ENCODE assay signal across 11 cellular contexts in genomic region chr3:184562875-184563568, GRCh38. TPM values are rescaled to one million over a fixed set of nuclear protein-coding genes. Genes with fewer than 3 reads are reported as not detected.
DNase-seq lines count a peak whose midpoint lies in the region; ATAC-seq, FAIRE-seq and TF ChIP-seq lines count a peak whose summit lies in the region.
"Had no signal": no experiment of that assay in that cellular context is flagged by ENCODE, and none has a peak within 500 bp of the region (broad histone marks: within the 10 kb centered on the region; RNA-seq: fewer than 3 reads in every experiment).

No MANE protein-coding gene starts in this region.

- no peak for FAIRE-seq in H1 (lab: Jason Lieb, UNC)
- FAIRE-seq: G401.6 had no signal

- H3K27me3 ChIP-seq in A673 (replicated peaks; ENCODE audit: insufficient read depth, low read depth, low read length, poor library complexity) (no peaks in the 10 kb centered on the region), H1 (replicated peaks in 1 of 4; ENCODE audit: control insufficient read depth in 3 of 4, extremely low read depth in 1 of 4, insufficient read depth in 3 of 4, low read length in 3 of 4) (peaks cover 69 to 94% (median 88%) of the 10 kb centered on the region in 4 experiments)
- peaks cover 0 to 9% of the 10 kb centered on the region in 2 donors for H3K27me3 ChIP-seq in naive thymus-derived CD4-positive, alpha-beta T cell (ENCODE audit: control insufficient read depth in 2 of 2, insufficient read depth in 2 of 2, low read length in 2 of 2)

- TF ChIP-seq RAD21 in H1 (IDR thresholded peaks at IDR 0.05 in 1 of 2, conservative IDR thresholded peaks at IDR 0.05 in 1 of 2; ENCODE audit: low read depth in 2 of 2, low read length in 2 of 2), result no peak

- no peaks in the 10 kb centered on the region for H3K9me3 Mint-ChIP-seq in naive thymus-derived CD4-positive, alpha-beta T cell
- no peaks in the 10 kb centered on the region for H3K9me3 Mint-ChIP-seq in activated CD8-positive, alpha-beta T cell treated with anti-CD3 and anti-CD28 coated beads, Interleukin-2, amount 10 ng/mL, durations not matched to agents 7 days and 5 days (ENCODE audit: insufficient read depth)

- CTCF ChIA-PET in A673 (lab: Charles Lee) (interaction anchor here (0.6 to 0.8 kb wide), 2 partner anchors 164 to 258 kb away, joined by 3 to 4 read pairs; no protein-coding TSS in a partner anchor), H1 (lab: Charles Lee; ENCODE audit: partially characterized antibody) (interaction anchor here (0.7 to 3.2 kb wide), 7 partner anchors 17 to 99 kb away, joined by 3 to 20 read pairs (median 3); no protein-coding TSS in a partner anchor)
- CTCF ChIA-PET in naive thymus-derived CD4-positive, alpha-beta T cell (lab: Charles Lee), result interaction anchor here (2.6 to 2.8 kb wide), 2 partner anchors 163 to 188 kb away, joined by 8 to 24 read pairs; no protein-coding TSS in a partner anchor
- CTCF ChIA-PET in activated CD8-positive, alpha-beta T cell treated with anti-CD3 and anti-CD28 coated beads, Interleukin-2, amount 10 ng/mL, durations not matched to agents 7 days and 5 days (lab: Charles Lee), result interaction anchor here (2.5 kb wide), 1 partner anchor 191 kb away, joined by 12 read pairs; no protein-coding TSS in a partner anchor

- H3K4me1 ChIP-seq in A673 (ENCODE audit: insufficient read depth, low read length, poor library complexity, severe bottlenecking), result peaks cover 25% of the 10 kb centered on the region
- peaks cover 17 to 47% (median 43%) of the 10 kb centered on the region in 4 experiments for H3K4me1 ChIP-seq in H1 (replicated peaks in 1 of 4; ENCODE audit: control insufficient read depth in 3 of 4, insufficient read depth in 4 of 4, low read length in 3 of 4)
- peaks cover 14 to 32% of the 10 kb centered on the region in 2 donors for H3K4me1 ChIP-seq in naive thymus-derived CD4-positive, alpha-beta T cell (ENCODE audit: control insufficient read depth in 2 of 2, insufficient read depth in 2 of 2, low read length in 2 of 2)

- no peak for TF ChIP-seq EP300 in H1 (IDR thresholded peaks at IDR 0.05; ENCODE audit: borderline replicate concordance in 1 of 2, low read depth in 2 of 2, low read length in 2 of 2)

- no peak overlapping the region for H3K23ac ChIP-seq in H1 (ENCODE audit: insufficient read length)

- no peak overlapping the region for H2BK5ac ChIP-seq in H1 (ENCODE audit: low read depth, low read length)

- no peak for TF ChIP-seq POLR2A in H1 (IDR thresholded peaks at IDR 0.05; ENCODE audit: control extremely low read depth in 1 of 2, low read depth in 2 of 2, low read length in 2 of 2)

- no peak for TF ChIP-seq CTCF in A673 (conservative IDR thresholded peaks at IDR 0.05; ENCODE audit: low read depth, low read length)
- TF ChIP-seq CTCF in HFF-Myc (IDR thresholded peaks at IDR 0.05; ENCODE audit: low read depth, low read length, missing control alignments), result no peak
- no peak for TF ChIP-seq CTCF in H1 (IDR thresholded peaks at IDR 0.05; ENCODE audit: control extremely low read depth in 1 of 3, insufficient read depth in 1 of 3, low read depth in 1 of 3, low read length in 3 of 3)

- ATAC-seq in naive thymus-derived CD4-positive, alpha-beta T cell, result no peak
- no peak for ATAC-seq in activated CD8-positive, alpha-beta T cell treated with anti-CD3 and anti-CD28 coated beads, Interleukin-2, amount 10 ng/mL, durations not matched to agents 7 days and 5 days
- ATAC-seq in GM21515 (IDR thresholded peaks at IDR 0.05; ENCODE audit: unreplicated experiment) (no peak), HG03460 (IDR thresholded peaks at IDR 0.05; ENCODE audit: unreplicated experiment) (no peak)

- no peak overlapping the region for H4K91ac ChIP-seq in H1 (replicated peaks; ENCODE audit: insufficient read length, low read length)

- H3K23me2 ChIP-seq in H1 (ENCODE audit: low read depth, low read length), result peaks cover 2% of the 10 kb centered on the region; the same call in 1 of the 2 replicates

- peaks cover 15 to 51% (median 32%) of the 10 kb centered on the region in 7 donors for H3K4me1 Mint-ChIP-seq in naive thymus-derived CD4-positive, alpha-beta T cell
- H3K4me1 Mint-ChIP-seq in activated CD8-positive, alpha-beta T cell treated with anti-CD3 and anti-CD28 coated beads, Interleukin-2, amount 10 ng/mL, durations not matched to agents 7 days and 5 days (ENCODE audit: low read depth), result peaks cover 17% of the 10 kb centered on the region

- no peak overlapping the region for H3K9ac ChIP-seq in H1 (replicated peaks in 1 of 4; ENCODE audit: extremely low read depth in 1 of 4, low read depth in 3 of 4, low read length in 3 of 4)

- H3K9me3 ChIP-seq in A673 (ENCODE audit: low read depth, low read length, poor library complexity, severe bottlenecking) (no peaks in the 10 kb centered on the region), H1 (ENCODE audit: insufficient read depth in 2 of 2, low read depth in 1 of 2, low read length in 1 of 2) (no peaks in the 10 kb centered on the region)
- no peaks in the 10 kb centered on the region for H3K9me3 ChIP-seq in naive thymus-derived CD4-positive, alpha-beta T cell (ENCODE audit: control insufficient read depth in 2 of 3, low read length in 3 of 3)

- H3K79me2 ChIP-seq in H1 (ENCODE audit: control insufficient read depth in 1 of 2, insufficient read depth in 2 of 2, low read length in 2 of 2), result no peaks in the 10 kb centered on the region

- H3K36me3 Mint-ChIP-seq in naive thymus-derived CD4-positive, alpha-beta T cell, result no peaks in the 10 kb centered on the region
- no peaks in the 10 kb centered on the region for H3K36me3 Mint-ChIP-seq in activated CD8-positive, alpha-beta T cell treated with anti-CD3 and anti-CD28 coated beads, Interleukin-2, amount 10 ng/mL, durations not matched to agents 7 days and 5 days (ENCODE audit: low read depth)

- H3K4me3 ChIP-seq in A673 (ENCODE audit: low read depth, low read length, poor library complexity, severe bottlenecking) (peak overlapping the region; percentile 77), HFF-Myc (replicated peaks; ENCODE audit: low read depth, low read length) (peak overlapping the region; percentile 48), H1 (ENCODE audit: extremely low read depth in 1 of 4, insufficient read depth in 2 of 4, low read depth in 3 of 4, low read length in 4 of 4) (peak overlapping the region in 1 of 4 experiments; percentile 63; a peak in 3 of 8 replicates)
- H3K4me3 ChIP-seq in naive thymus-derived CD4-positive, alpha-beta T cell (ENCODE audit: low read length), result no peak overlapping the region

- POLR2A ChIA-PET in A673 (lab: Charles Lee; ENCODE audit: low non-redundant PET) (no interaction called here), H1 (lab: Charles Lee; ENCODE audit: partially characterized antibody) (interaction anchor here (1.2 to 5.9 kb wide), 4 partner anchors 10 to 202 kb away, joined by 3 to 46 read pairs (median 13); partner anchors contain the start of gene MAGEF1)
- POLR2A ChIA-PET in naive thymus-derived CD4-positive, alpha-beta T cell (lab: Charles Lee), result interaction anchor here (1.1 kb wide), 1 partner anchor 22 kb away, joined by 5 read pairs; no protein-coding TSS in a partner anchor
- POLR2A ChIA-PET in activated CD8-positive, alpha-beta T cell treated with anti-CD3 and anti-CD28 coated beads, Interleukin-2, amount 10 ng/mL, durations not matched to agents 7 days and 5 days (lab: Charles Lee), result no interaction called here

- peak overlapping the region in 7 of 10 donors; percentile 10 to 81 (median 41) for H3K4me3 Mint-ChIP-seq in naive thymus-derived CD4-positive, alpha-beta T cell
- no peak overlapping the region for H3K4me3 Mint-ChIP-seq in activated CD8-positive, alpha-beta T cell treated with anti-CD3 and anti-CD28 coated beads, Interleukin-2, amount 10 ng/mL, durations not matched to agents 7 days and 5 days

- peaks cover 26 to 77% (median 28%) of the 10 kb centered on the region in 5 donors for H3K27me3 Mint-ChIP-seq in naive thymus-derived CD4-positive, alpha-beta T cell
- peaks cover 60% of the 10 kb centered on the region for H3K27me3 Mint-ChIP-seq in activated CD8-positive, alpha-beta T cell treated with anti-CD3 and anti-CD28 coated beads, Interleukin-2, amount 10 ng/mL, durations not matched to agents 7 days and 5 days (ENCODE audit: low read depth)

- H2BK20ac ChIP-seq in H1 (ENCODE audit: low read length), result no peak overlapping the region

- H3K79me1 ChIP-seq in H1 (ENCODE audit: low read depth, low read length), result no peaks in the 10 kb centered on the region

- DNase-seq in A673 (ENCODE audit: low spot score) (no peak), HFF-Myc (ENCODE audit: extremely low read depth, low read depth) (no peak), H1 (ENCODE audit: low read depth in 1 of 2, low spot score in 2 of 2) (no peak), NCI-H1930 (lab: John Stamatoyannopoulos, UW) (no peak)
- DNase-seq in naive thymus-derived CD4-positive, alpha-beta T cell, result no peak
- DNase-seq in activated CD8-positive, alpha-beta T cell treated with anti-CD3 and anti-CD28 coated beads, Interleukin-2, amount 10 ng/mL, durations not matched to agents 7 days and 5 days, result no peak
- DNase-seq: activated T-cell treated with anti-CD3 and anti-CD28 coated beads for 4 hours; NK-92 treated with Interleukin-12 subunit alpha and Interleukin-12 subunit beta, amount 100 ng/mL, for 24 hours had no signal

- H3K4ac ChIP-seq in H1 (replicated peaks; ENCODE audit: insufficient read length, low read depth, low read length), result no peak overlapping the region

- H4K5ac ChIP-seq in H1 (ENCODE audit: insufficient read length, low read depth, low read length), result no peak overlapping the region

- intact Hi-C loops in A673 (cut with micrococcal nuclease; ENCODE audit: unreplicated experiment), result no loop called here
- intact Hi-C loops in naive thymus-derived CD4-positive, alpha-beta T cell (cut with micrococcal nuclease), result no loop called here

- no peak overlapping the region for H2BK12ac ChIP-seq in H1 (ENCODE audit: low read depth, low read length)

- peak overlapping the region; percentile 47 to 59 for H3K4me2 ChIP-seq in H1 (ENCODE audit: insufficient read depth in 1 of 2, low read depth in 2 of 2, low read length in 2 of 2)

- H3K27ac Mint-ChIP-seq in naive thymus-derived CD4-positive, alpha-beta T cell, result peak overlapping the region in 2 of 9 donors; percentile 4 to 12
- H3K27ac Mint-ChIP-seq in activated CD8-positive, alpha-beta T cell treated with anti-CD3 and anti-CD28 coated beads, Interleukin-2, amount 10 ng/mL, durations not matched to agents 7 days and 5 days, result no peak overlapping the region

- H3K27ac ChIP-seq in A673 (ENCODE audit: low read depth, low read length, poor library complexity, severe bottlenecking) (peak overlapping the region; percentile 8), H1 (ENCODE audit: low read depth, low read length) (no peak overlapping the region)
- no peak overlapping the region for H3K27ac ChIP-seq in naive thymus-derived CD4-positive, alpha-beta T cell (ENCODE audit: low read depth, low read length)

- H3K18ac ChIP-seq in H1 (ENCODE audit: extremely low read depth, low read length), result peak overlapping the region; percentile 38; the same call in 1 of the 2 replicates

- no peak overlapping the region for H3K56ac ChIP-seq in H1 (replicated peaks; ENCODE audit: insufficient read length, low read depth, low read length)

- H2BK120ac ChIP-seq in H1 (replicated peaks; ENCODE audit: low read depth, low read length), result no peak overlapping the region

- no peak overlapping the region for H2BK15ac ChIP-seq in H1 (ENCODE audit: low read length)

- H3K36me3 ChIP-seq in A673 (ENCODE audit: insufficient read depth, low read length, poor library complexity, severe bottlenecking) (no peaks in the 10 kb centered on the region), H1 (ENCODE audit: control insufficient read depth in 2 of 4, insufficient read depth in 4 of 4, low read length in 3 of 4) (no peaks in the 10 kb centered on the region; a peak in 1 of 8 replicates)
- no peaks in the 10 kb centered on the region for H3K36me3 ChIP-seq in naive thymus-derived CD4-positive, alpha-beta T cell (ENCODE audit: control insufficient read depth in 2 of 3, insufficient read depth in 3 of 3, low read length in 3 of 3)

- no peak overlapping the region for H4K8ac ChIP-seq in H1 (ENCODE audit: extremely low read depth, insufficient read depth, low read length)

- BruUV-seq in A673 (replicated peaks; lab: Mats Ljungman, UMichigan), result no TSS peak

- no peak overlapping the region for H3K14ac ChIP-seq in H1 (ENCODE audit: insufficient read length)

- WGBS in H1 (ENCODE audit: extremely low coverage in 1 of 2, insufficient coverage in 1 of 2, insufficient read length in 1 of 2, insufficient replicate concordance in 2 of 2, low coverage in 1 of 2, low lambda C conversion rate in 2 of 2, missing lambda C conversion rate in 1 of 2), 2 experiments, result 14% methylated on average over 24 of the region's 24 CpGs; no CpG with 5 or more reads in 1 of the 2 experiments

- H2AFZ ChIP-seq in H1 (ENCODE audit: low read length), result no peak overlapping the region

- H2AK5ac ChIP-seq in H1 (ENCODE audit: low read depth, low read length), result no peak overlapping the region

- peaks cover 19 to 21% of the 10 kb centered on the region in 2 experiments for H4K20me1 ChIP-seq in H1 (replicated peaks in 1 of 2; ENCODE audit: control insufficient read depth in 1 of 2, insufficient read depth in 2 of 2, low read length in 2 of 2)

RNA-seq across cellular contexts. Expression of gene EPHB3, which starts 1.4 kb away (rescaled TPM):
- 15.6 and 19.4 TPM in 2 replicates for total RNA-seq in A673 (2021)
- 0.80 and 0.91 TPM in 2 replicates for total RNA-seq in H1 (2021; fragmentation: NEBNext Ultra II Directional; extraction: Animal tissue kit (Norgen Biotek cat#: 25700))
- 0.41 and 0.82 TPM in 2 replicates for polyA plus RNA-seq in H1 (2011; rRNA removed)
- polyA plus RNA-seq in H1 (2011; cell fraction: cytosol; rRNA removed), result 0.61 TPM
- polyA plus RNA-seq in H1 (2011; cell fraction: nucleus; rRNA removed), result 1.5 TPM
- 0.83 to 1.3 TPM (median 1.0 TPM) in 4 replicates for polyA plus RNA-seq in H1 (2012, experiment 1 of 2)
- 1.2 TPM for polyA plus RNA-seq in H1 (2012, experiment 2 of 2)
- 0.55 TPM for polyA plus RNA-seq in H1 (2013, experiment 1 of 2)
- 0.46 TPM for polyA plus RNA-seq in H1 (2013, experiment 2 of 2)
- polyA minus RNA-seq in H1 (2011; rRNA and poly(A)+ RNA removed), result 0.78 and 1.8 TPM in 2 replicates
- 1.8 TPM for polyA minus RNA-seq in H1 (2011; cell fraction: cytosol; rRNA and poly(A)+ RNA removed)
- 0.40 TPM for polyA minus RNA-seq in H1 (2011; cell fraction: nucleus; rRNA and poly(A)+ RNA removed)
- under 1 TPM; 0.07 to 0.49 (median 0.32) TPM for total RNA-seq in naive thymus-derived CD4-positive, alpha-beta T cell
- polyA plus RNA-seq in naive thymus-derived CD4-positive, alpha-beta T cell, result under 1 TPM; 0.04 to 0.35 TPM
- under 1 TPM; 0.11 to 0.13 TPM for total RNA-seq in activated CD8-positive, alpha-beta T cell treated with anti-CD3 and anti-CD28 coated beads, Interleukin-2, amount 10 ng/mL, durations not matched to agents 7 days and 5 days

Comparison
In these comparisons a context has a peak if more than half of its experiments do, and no peak if none do; other contexts are left out.
1. POLR2A ChIA-PET loops: an anchor here in H1 (1.2 to 5.9 kb wide) and naive thymus-derived CD4-positive, alpha-beta T cell (1.1 kb wide); none called in A673 and activated CD8-positive, alpha-beta T cell treated with anti-CD3 and anti-CD28 coated beads, Interleukin-2, amount 10 ng/mL, durations not matched to agents 7 days and 5 days.